ENCODE assay signal across 24 cellular contexts in genomic region chr14:94020267-94020666, GRCh38. TPM values are rescaled to one million over a fixed set of nuclear protein-coding genes. Genes with fewer than 3 reads are reported as not detected.
DNase-seq lines count a peak whose midpoint lies in the region; ATAC-seq, FAIRE-seq and TF ChIP-seq lines count a peak whose summit lies in the region.
"Had no signal": no experiment of that assay in that cellular context is flagged by ENCODE, and none has a peak within 500 bp of the region (broad histone marks: within the 10 kb centered on the region; RNA-seq: fewer than 3 reads in every experiment).

No MANE protein-coding gene starts in this region.

- H3K27me3 ChIP-seq in osteoblast (ENCODE audit: insufficient read depth, low read length) (peaks cover 6% of the 10 kb centered on the region), mesendoderm (ENCODE audit: insufficient read depth, low read length, poor library complexity) (no peaks in the 10 kb centered on the region)
- H3K27me3 ChIP-seq: BLaER1 had no signal

- H3K4me1 Mint-ChIP-seq in activated T-helper 1 cell treated with anti-CD3 and anti-CD28 coated beads, Interleukin-12 subunit alpha, Interleukin-12 subunit beta, Interleukin-2, Interleukin-4 antibody, amounts not matched to agents 30 ng/mL and 10 ng/mL and 1 ng/mL, durations not matched to agents 14 hours and 24 hours and 36 hours (ENCODE audit: low read depth): peaks cover 31% of the 10 kb centered on the region
- peaks cover 38% of the 10 kb centered on the region for H3K4me1 Mint-ChIP-seq in activated CD8-positive, alpha-beta memory T cell treated with anti-CD3 and anti-CD28 coated beads, Interleukin-2, amount 10 ng/mL, durations not matched to agents 7 days and 5 days

- FAIRE-seq in A549 (lab: Jason Lieb, UNC) (no peak), H54 (lab: Jason Lieb, UNC) (no peak)
- FAIRE-seq: GM12892, GM18507 had no signal

- no peaks in the 10 kb centered on the region for H3K9me3 ChIP-seq in A549
- H3K9me3 ChIP-seq in HEK293 (ENCODE audit: control insufficient read depth, insufficient read depth, low read depth, low read length): no peaks in the 10 kb centered on the region
- no peaks in the 10 kb centered on the region for H3K9me3 ChIP-seq in osteoblast (ENCODE audit: low read depth, low read length)
- H3K9me3 ChIP-seq: BLaER1 had no signal

- no peak overlapping the region for H2BK15ac ChIP-seq in mesendoderm (replicated peaks; ENCODE audit: low read depth)

- POLR2A ChIA-PET in A549 (lab: Yijun Ruan, JAX) (no interaction called here), HEK293 (lab: Yijun Ruan, JAX) (no interaction called here)

- no peak overlapping the region for H3K56ac ChIP-seq in mesendoderm (ENCODE audit: low read length)

- H3K27me3 Mint-ChIP-seq in activated T-helper 1 cell treated with anti-CD3 and anti-CD28 coated beads, Interleukin-12 subunit alpha, Interleukin-12 subunit beta, Interleukin-2, Interleukin-4 antibody, amounts not matched to agents 30 ng/mL and 10 ng/mL and 1 ng/mL, durations not matched to agents 14 hours and 24 hours and 36 hours (ENCODE audit: insufficient read depth): peaks cover 9% of the 10 kb centered on the region
- H3K27me3 Mint-ChIP-seq in activated CD8-positive, alpha-beta memory T cell treated with anti-CD3 and anti-CD28 coated beads, Interleukin-2, amount 10 ng/mL, durations not matched to agents 7 days and 5 days: peaks cover 12% of the 10 kb centered on the region
- H3K27me3 Mint-ChIP-seq: CD4-positive, alpha-beta T cell had no signal

- WGBS in A549 (ENCODE audit: missing lambda C conversion rate): 80% methylated on average over 4 of the region's 4 CpGs
- no CpG with 5 or more reads among the region's 4 CpGs for WGBS in mesendoderm (ENCODE audit: extremely low coverage, insufficient coverage, low lambda C conversion rate)

- H3K4me1 ChIP-seq in A549 (no peaks in the 10 kb centered on the region), HEK293 (ENCODE audit: control insufficient read depth, insufficient read depth, low read length) (no peaks in the 10 kb centered on the region), osteoblast (ENCODE audit: insufficient read depth, low read length) (peaks cover 11% of the 10 kb centered on the region), mesendoderm (ENCODE audit: control insufficient read depth, low read depth, low read length) (no peaks in the 10 kb centered on the region)

- H3K79me1 ChIP-seq in mesendoderm (ENCODE audit: low read length): no peaks in the 10 kb centered on the region

- no peak overlapping the region for H3K4me3 Mint-ChIP-seq in activated T-helper 1 cell treated with anti-CD3 and anti-CD28 coated beads, Interleukin-12 subunit alpha, Interleukin-12 subunit beta, Interleukin-2, Interleukin-4 antibody, amounts not matched to agents 30 ng/mL and 10 ng/mL and 1 ng/mL, durations not matched to agents 14 hours and 24 hours and 36 hours
- H3K4me3 Mint-ChIP-seq in activated CD8-positive, alpha-beta memory T cell treated with anti-CD3 and anti-CD28 coated beads, Interleukin-2, amount 10 ng/mL, durations not matched to agents 7 days and 5 days: no peak overlapping the region
- H3K4me3 Mint-ChIP-seq: CD4-positive, alpha-beta T cell; GM23338 had no signal

- H3K4me3 ChIP-seq in A549: no peak overlapping the region
- no peak overlapping the region for H3K4me3 ChIP-seq in HEK293 (ENCODE audit: low read depth, low read length)
- H3K4me3 ChIP-seq in osteoblast (ENCODE audit: insufficient read depth, low read length): no peak overlapping the region
- no peak overlapping the region for H3K4me3 ChIP-seq in mesendoderm (ENCODE audit: low read length)
- H3K4me3 ChIP-seq: BLaER1, GM23338, PC-9, SK-N-MC had no signal

- H3K36me3 Mint-ChIP-seq in activated T-helper 1 cell treated with anti-CD3 and anti-CD28 coated beads, Interleukin-12 subunit alpha, Interleukin-12 subunit beta, Interleukin-2, Interleukin-4 antibody, amounts not matched to agents 30 ng/mL and 10 ng/mL and 1 ng/mL, durations not matched to agents 14 hours and 24 hours and 36 hours (ENCODE audit: low read depth): peaks cover 2% of the 10 kb centered on the region
- H3K36me3 Mint-ChIP-seq in activated CD8-positive, alpha-beta memory T cell treated with anti-CD3 and anti-CD28 coated beads, Interleukin-2, amount 10 ng/mL, durations not matched to agents 7 days and 5 days: no peaks in the 10 kb centered on the region

- no peak overlapping the region for H3K18ac ChIP-seq in mesendoderm (ENCODE audit: low read length)

- H3K27ac ChIP-seq in A549 (no peak overlapping the region), HEK293 (ENCODE audit: extremely low read depth, low read depth, low read length) (no peak overlapping the region), osteoblast (ENCODE audit: low read depth, low read length) (no peak overlapping the region), mesendoderm (ENCODE audit: low read depth, low read length) (no peak overlapping the region)
- H3K27ac ChIP-seq: BLaER1, PC-9, SK-N-MC had no signal

- no peaks in the 10 kb centered on the region for H4K20me1 ChIP-seq in osteoblast (ENCODE audit: insufficient read depth, low read length)
- H4K20me1 ChIP-seq: BLaER1 had no signal

- no peak overlapping the region for H2AFZ ChIP-seq in osteoblast (ENCODE audit: low read length)
- H2AFZ ChIP-seq: GM23338, PC-9 had no signal

- TF ChIP-seq RAD21 in A549 (conservative IDR thresholded peaks at IDR 0.05 in 1 of 2, IDR thresholded peaks at IDR 0.05 in 1 of 2): no peak

- CTCF ChIA-PET in A549 (lab: Yijun Ruan, JAX): interaction anchor here (1.2 to 8.9 kb wide), 6 partner anchors 16 to 81 kb away, joined by 3 to 66 read pairs (median 8); no protein-coding TSS in a partner anchor
- CTCF ChIA-PET in HEK293 (lab: Yijun Ruan, JAX): interaction anchor here (0.7 to 4.4 kb wide), 5 partner anchors 9 to 117 kb away, joined by 3 to 17 read pairs (median 5); no protein-coding TSS in a partner anchor
- CTCF ChIA-PET in activated CD8-positive, alpha-beta memory T cell treated with anti-CD3 and anti-CD28 coated beads, Interleukin-2, amount 10 ng/mL, durations not matched to agents 7 days and 5 days (lab: Charles Lee): interaction anchor here (1.2 to 9.8 kb wide), 9 partner anchors 10 to 118 kb away, joined by 3 to 87 read pairs (median 9); no protein-coding TSS in a partner anchor

- no peak for DNase-seq in A549 (ENCODE audit: low read depth in 1 of 2, low spot score in 1 of 2)
- no peak for DNase-seq in activated T-helper 1 cell treated with anti-CD3 and anti-CD28 coated beads, Interleukin-12 subunit alpha, Interleukin-12 subunit beta, Interleukin-2, Interleukin-4 antibody, amounts not matched to agents 30 ng/mL and 10 ng/mL and 1 ng/mL, durations not matched to agents 14 hours and 24 hours and 36 hours (ENCODE audit: low spot score)
- peak; percentile 32 for DNase-seq in osteoblast (ENCODE audit: insufficient read length, low spot score, missing footprints)
- DNase-seq in activated CD8-positive, alpha-beta memory T cell treated with anti-CD3 and anti-CD28 coated beads, Interleukin-2, amount 10 ng/mL, durations not matched to agents 7 days and 5 days: no peak
- no peak for DNase-seq in mesendoderm
- DNase-seq in H54 (ENCODE audit: insufficient read length, low spot score): no peak
- DNase-seq: CD4-positive, alpha-beta T cell; COR-L47; DMS 273 treated with DMSO at 0.1 percent for 48 hours; DND-41; NCI-H1092; NCI-H1436; NCI-H1930; NCI-H2227 treated with DMSO at 0.1 percent for 48 hours; NCI-H510A; RPMI8226; SHP77 treated with DMSO at 0.1 percent for 48 hours had no signal

- no peak overlapping the region for H2BK120ac ChIP-seq in mesendoderm (ENCODE audit: low read depth, low read length)

- H3K9ac ChIP-seq in mesendoderm (ENCODE audit: low read length): no peak overlapping the region
- H3K9ac ChIP-seq: BLaER1 had no signal

- no peak for TF ChIP-seq CTCF in A549 (IDR thresholded peaks at IDR 0.05)
- TF ChIP-seq CTCF in HEK293 (tag by site-specific recombination; IDR thresholded peaks at IDR 0.05): no peak
- no peak for TF ChIP-seq CTCF in osteoblast (IDR thresholded peaks at IDR 0.05; ENCODE audit: extremely low read depth, low read depth, low read length)

- intact Hi-C loops in activated T-helper 1 cell treated with anti-CD3 and anti-CD28 coated beads, Interleukin-12 subunit alpha, Interleukin-12 subunit beta, Interleukin-2, Interleukin-4 antibody, amounts not matched to agents 30 ng/mL and 10 ng/mL and 1 ng/mL, durations not matched to agents 14 hours and 24 hours and 36 hours (cut with micrococcal nuclease): no loop called here

- H2BK5ac ChIP-seq in mesendoderm (ENCODE audit: low read length): no peak overlapping the region

- no peaks in the 10 kb centered on the region for H3K9me3 Mint-ChIP-seq in activated T-helper 1 cell treated with anti-CD3 and anti-CD28 coated beads, Interleukin-12 subunit alpha, Interleukin-12 subunit beta, Interleukin-2, Interleukin-4 antibody, amounts not matched to agents 30 ng/mL and 10 ng/mL and 1 ng/mL, durations not matched to agents 14 hours and 24 hours and 36 hours
- no peaks in the 10 kb centered on the region for H3K9me3 Mint-ChIP-seq in activated CD8-positive, alpha-beta memory T cell treated with anti-CD3 and anti-CD28 coated beads, Interleukin-2, amount 10 ng/mL, durations not matched to agents 7 days and 5 days (ENCODE audit: low read depth)
- H3K9me3 Mint-ChIP-seq: CD4-positive, alpha-beta T cell; GM23338 had no signal

- no peaks in the 10 kb centered on the region for H3K79me2 ChIP-seq in osteoblast (ENCODE audit: insufficient read depth, low read length)
- H3K79me2 ChIP-seq in mesendoderm (ENCODE audit: control insufficient read depth, insufficient read depth, low read length): no peaks in the 10 kb centered on the region

- H2AK5ac ChIP-seq in mesendoderm (ENCODE audit: low read length): no peak overlapping the region

- no peak overlapping the region for H4K8ac ChIP-seq in mesendoderm (ENCODE audit: low read depth, low read length)

- TF ChIP-seq POLR2A in A549 (IDR thresholded peaks at IDR 0.05; ENCODE audit: low read length) (no peak), H54 (IDR thresholded peaks at IDR 0.05; ENCODE audit: low read depth, low read length) (no peak)

- no peak overlapping the region for H3K4me2 ChIP-seq in A549
- no peak overlapping the region for H3K4me2 ChIP-seq in osteoblast (ENCODE audit: insufficient read depth, low read length)
- H3K4me2 ChIP-seq in mesendoderm (ENCODE audit: low read length): no peak overlapping the region
- H3K4me2 ChIP-seq: GM23338 had no signal

- H4K5ac ChIP-seq in mesendoderm (ENCODE audit: low read length): no peak overlapping the region

- no peak overlapping the region for H3K23ac ChIP-seq in mesendoderm (ENCODE audit: low read length)

- H3K4ac ChIP-seq in mesendoderm (ENCODE audit: low read depth, low read length): no peak overlapping the region

- TF ChIP-seq EP300 in A549 (IDR thresholded peaks at IDR 0.05): no peak

- H3K27ac Mint-ChIP-seq in activated T-helper 1 cell treated with anti-CD3 and anti-CD28 coated beads, Interleukin-12 subunit alpha, Interleukin-12 subunit beta, Interleukin-2, Interleukin-4 antibody, amounts not matched to agents 30 ng/mL and 10 ng/mL and 1 ng/mL, durations not matched to agents 14 hours and 24 hours and 36 hours: peak overlapping the region; percentile 11
- H3K27ac Mint-ChIP-seq in activated CD8-positive, alpha-beta memory T cell treated with anti-CD3 and anti-CD28 coated beads, Interleukin-2, amount 10 ng/mL, durations not matched to agents 7 days and 5 days: no peak overlapping the region
- H3K27ac Mint-ChIP-seq: CD4-positive, alpha-beta T cell; GM23338 had no signal

- H3K36me3 ChIP-seq in HEK293 (ENCODE audit: control insufficient read depth in 2 of 2, insufficient read depth in 1 of 2, low read length in 2 of 2): no peaks in the 10 kb centered on the region
- no peaks in the 10 kb centered on the region for H3K36me3 ChIP-seq in osteoblast (ENCODE audit: insufficient read depth, low read length)
- no peaks in the 10 kb centered on the region for H3K36me3 ChIP-seq in mesendoderm (ENCODE audit: control insufficient read depth, insufficient read depth, low read length)
- H3K36me3 ChIP-seq: BLaER1 had no signal

- no peak for ATAC-seq in A549
- ATAC-seq in activated CD8-positive, alpha-beta memory T cell treated with anti-CD3 and anti-CD28 coated beads, Interleukin-2, amount 10 ng/mL, durations not matched to agents 7 days and 5 days: no peak
- ATAC-seq: GM23338 had no signal

RNA-seq across cellular contexts. Expression of gene OTUB2, which starts 5.9 kb away (rescaled TPM):
- polyA plus RNA-seq in A549 (2011; rRNA removed) (1.2 and 1.7 TPM in 2 replicates), A549 (2017; fragmentation: RNase III; extraction: RNeasy Plus Mini Kit Qiagen cat#74134 plus additional on column Dnase treatment) (2.2 to 2.5 TPM (median 2.4 TPM) in 3 replicates)
- 0.74 and 0.96 TPM in 2 replicates for polyA plus RNA-seq in A549 (2012; cell fraction: cytosol; rRNA removed)
- polyA plus RNA-seq in A549 (2012; cell fraction: nucleus; rRNA removed): 0.76 and 0.77 TPM in 2 replicates
- 2.6 and 3.3 TPM in 2 replicates for polyA minus RNA-seq in A549 (2011; rRNA and poly(A)+ RNA removed)
- total RNA-seq in activated T-helper 1 cell treated with anti-CD3 and anti-CD28 coated beads, Interleukin-12 subunit alpha, Interleukin-12 subunit beta, Interleukin-2, Interleukin-4 antibody, amounts not matched to agents 30 ng/mL and 10 ng/mL and 1 ng/mL, durations not matched to agents 14 hours and 24 hours and 36 hours: 1.5 TPM in 2 replicates
- 1.2 and 1.4 TPM in 2 replicates for total RNA-seq in osteoblast
- 1 to 10 TPM; 3.4 to 4.2 TPM for total RNA-seq in activated CD8-positive, alpha-beta memory T cell treated with anti-CD3 and anti-CD28 coated beads, Interleukin-2, amount 10 ng/mL, durations not matched to agents 7 days and 5 days
- polyA plus RNA-seq in mesendoderm (2013, experiment 1 of 2): 0.93 TPM
- 1.1 TPM for polyA plus RNA-seq in mesendoderm (2013, experiment 2 of 2)
- total RNA-seq: CD4-positive, alpha-beta T cell had no signal

RNA-seq across cellular contexts. Expression of gene CCDC197, which starts 23.2 kb away (rescaled TPM):
- not detected in 2 replicates for polyA plus RNA-seq in A549 (2011; rRNA removed)
- not detected in 2 replicates for polyA plus RNA-seq in A549 (2012; cell fraction: cytosol; rRNA removed)
- 0.04 TPM in 1 of 2 replicates, not detected in the other for polyA plus RNA-seq in A549 (2012; cell fraction: nucleus; rRNA removed)
- not detected in 3 replicates for polyA plus RNA-seq in A549 (2017; fragmentation: RNase III; extraction: RNeasy Plus Mini Kit Qiagen cat#74134 plus additional on column Dnase treatment)
- not detected in 2 replicates for polyA minus RNA-seq in A549 (2011; rRNA and poly(A)+ RNA removed)
- total RNA-seq in activated T-helper 1 cell treated with anti-CD3 and anti-CD28 coated beads, Interleukin-12 subunit alpha, Interleukin-12 subunit beta, Interleukin-2, Interleukin-4 antibody, amounts not matched to agents 30 ng/mL and 10 ng/mL and 1 ng/mL, durations not matched to agents 14 hours and 24 hours and 36 hours: 0.13 TPM in 1 of 2 replicates, not detected in the other
- total RNA-seq in osteoblast: not detected in 2 replicates
- under 1 TPM in 1 of 2 experiments, not detected in 1; 0.14 TPM for total RNA-seq in activated CD8-positive, alpha-beta memory T cell treated with anti-CD3 and anti-CD28 coated beads, Interleukin-2, amount 10 ng/mL, durations not matched to agents 7 days and 5 days
- not detected for polyA plus RNA-seq in mesendoderm (2013, experiment 1 of 2)
- polyA plus RNA-seq in mesendoderm (2013, experiment 2 of 2): not detected
- total RNA-seq: CD4-positive, alpha-beta T cell; GM23338; PC-9 had no signal
- polyA plus RNA-seq: GM23338 had no signal

RNA-seq across cellular contexts. Expression of gene ASB2, which starts 43.9 kb away (rescaled TPM):
- polyA plus RNA-seq in A549 (2011; rRNA removed): 0.03 and 0.07 TPM in 2 replicates
- polyA plus RNA-seq in A549 (2012; cell fraction: cytosol; rRNA removed): 0.15 and 0.23 TPM in 2 replicates
- polyA plus RNA-seq in A549 (2012; cell fraction: nucleus; rRNA removed): 0.11 and 0.52 TPM in 2 replicates
- polyA plus RNA-seq in A549 (2017; fragmentation: RNase III; extraction: RNeasy Plus Mini Kit Qiagen cat#74134 plus additional on column Dnase treatment): 0.07 to 0.16 TPM (median 0.10 TPM) in 3 replicates
- polyA minus RNA-seq in A549 (2011; rRNA and poly(A)+ RNA removed): not detected in 2 replicates
- total RNA-seq in activated T-helper 1 cell treated with anti-CD3 and anti-CD28 coated beads, Interleukin-12 subunit alpha, Interleukin-12 subunit beta, Interleukin-2, Interleukin-4 antibody, amounts not matched to agents 30 ng/mL and 10 ng/mL and 1 ng/mL, durations not matched to agents 14 hours and 24 hours and 36 hours: 21.1 and 23.4 TPM in 2 replicates
- total RNA-seq in osteoblast: 0.88 and 1.1 TPM in 2 replicates
- total RNA-seq in activated CD8-positive, alpha-beta memory T cell treated with anti-CD3 and anti-CD28 coated beads, Interleukin-2, amount 10 ng/mL, durations not matched to agents 7 days and 5 days: 100 to 1,000 TPM; 116 to 177 TPM
- polyA plus RNA-seq in mesendoderm (2013, experiment 1 of 2): 0.45 TPM
- 0.41 TPM for polyA plus RNA-seq in mesendoderm (2013, experiment 2 of 2)
- total RNA-seq: PC-9 had no signal

Comparison
In these comparisons a context has a peak if more than half of its experiments do, and no peak if none do; other contexts are left out.
1. RNA of gene ASB2, which starts 43.9 kb away (total RNA-seq): 116 to 177 TPM in activated CD8-positive, alpha-beta memory T cell treated with anti-CD3 and anti-CD28 coated beads, Interleukin-2, amount 10 ng/mL, durations not matched to agents 7 days and 5 days and 21.1 to 23.4 TPM in activated T-helper 1 cell treated with anti-CD3 and anti-CD28 coated beads, Interleukin-12 subunit alpha, Interleukin-12 subunit beta, Interleukin-2, Interleukin-4 antibody, amounts not matched to agents 30 ng/mL and 10 ng/mL and 1 ng/mL, durations not matched to agents 14 hours and 24 hours and 36 hours; 0.88 to 1.1 TPM in osteoblast; every median in the first group is over 10 times any median in the second.